Comparison of ENCODE assay signal across 13 cellular contexts in the genomic region with DNA sequence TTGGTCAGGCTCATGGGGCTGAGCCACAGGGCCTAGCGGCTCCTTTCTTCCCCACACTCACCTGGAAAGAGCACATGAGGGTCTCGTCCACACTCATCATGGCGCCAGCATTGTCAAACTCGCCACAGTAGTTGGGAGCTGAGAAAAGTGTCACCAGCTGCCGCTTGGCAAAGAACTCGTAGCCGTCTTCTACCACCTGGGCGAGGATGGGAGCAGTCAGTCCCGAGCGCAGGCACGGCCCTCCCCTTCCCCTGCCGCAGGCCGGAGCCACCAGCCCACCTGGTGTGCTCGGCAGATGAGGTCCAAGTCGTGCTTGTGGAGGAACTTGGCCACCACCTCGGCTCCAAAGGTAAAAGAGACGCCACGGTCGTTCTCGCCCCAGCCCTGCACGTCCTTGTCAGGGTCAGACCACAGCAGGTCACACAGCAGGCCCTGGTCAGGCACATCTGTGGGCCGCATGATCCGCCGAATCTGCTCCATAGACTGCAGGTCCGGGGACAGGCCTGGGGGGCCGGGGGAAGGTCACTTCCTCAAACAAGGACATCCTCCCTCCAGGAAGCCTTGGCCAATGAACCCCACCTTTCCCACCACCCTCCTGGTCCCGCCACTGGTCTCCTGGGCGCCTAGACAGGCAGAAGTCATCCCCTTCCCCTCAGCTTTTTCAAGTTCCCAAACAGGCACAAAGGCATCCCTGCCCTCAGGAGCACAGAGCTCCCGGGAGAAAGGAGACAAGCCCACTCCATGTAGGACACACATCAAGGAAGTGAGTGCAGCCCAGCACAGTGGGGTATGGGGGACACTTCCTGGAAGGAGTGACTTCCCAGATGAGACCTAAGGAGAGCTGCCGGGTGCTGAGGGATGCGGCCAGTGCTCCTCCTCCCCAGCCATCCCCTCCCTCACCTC. TPM values are rescaled to one million over a fixed set of nuclear protein-coding genes. Genes with fewer than 3 reads are reported as not detected.
A peak's percentile ranks its signal among the peaks of the same experiment; 100 is the strongest.
DNase-seq lines count a peak whose midpoint lies in the region; ATAC-seq and TF ChIP-seq lines count a peak whose summit lies in the region.
"Had no signal": no experiment of that assay in that cellular context is flagged by ENCODE, and none has a peak within 500 bp of the region (broad histone marks: within the 10 kb centered on the region; RNA-seq: fewer than 3 reads in every experiment).

No MANE protein-coding gene starts in this region.

- CTCF ChIA-PET in HCT116 (lab: Charles Lee) = no interaction called here

- H3K27ac ChIP-seq in BLaER1 treated with 17β-estradiol and CSF1 and Interleukin-3, amounts not matched to agents 10 nM and 100 nM = peak overlapping the region in 3 of 11 experiments; percentile 13 to 22 (median 13); a peak in 2 of 22 replicates
- no peak overlapping the region for H3K27ac ChIP-seq in HCT116 (ENCODE audit: low read depth, low read length)

- peaks cover 68 to 80% (median 74%) of the 10 kb centered on the region in 10 experiments for H3K4me1 ChIP-seq in BLaER1 treated with 17β-estradiol and CSF1 and Interleukin-3, amounts not matched to agents 10 nM and 100 nM
- H3K4me1 ChIP-seq in HCT116 (ENCODE audit: control insufficient read depth in 1 of 2, insufficient read depth in 2 of 2, low read length in 2 of 2) = peaks cover 9 to 18% of the 10 kb centered on the region in 2 experiments

- no peak overlapping the region for H2AFZ ChIP-seq in HCT116 (ENCODE audit: low read depth, low read length, poor library complexity, severe bottlenecking)

- no TSS peak for BruUV-seq in HCT116 (replicated peaks; lab: Mats Ljungman, UMichigan)

- H3K9me3 ChIP-seq in BLaER1 treated with 17β-estradiol and CSF1 and Interleukin-3, amounts not matched to agents 10 nM and 100 nM (replicated peaks in 1 of 11) = no peaks in the 10 kb centered on the region
- no peaks in the 10 kb centered on the region for H3K9me3 ChIP-seq in HCT116 (ENCODE audit: control insufficient read depth in 1 of 2, insufficient read depth in 1 of 2, low read depth in 1 of 2, low read length in 2 of 2)

- H3K27ac Mint-ChIP-seq in activated naive CD8-positive, alpha-beta T cell = no peak overlapping the region
- peak overlapping the region in 8 of 10 donors; percentile 8 to 96 (median 78) for H3K27ac Mint-ChIP-seq in naive thymus-derived CD8-positive, alpha-beta T cell

- RAD21 ChIA-PET in HCT116 (lab: Charles Lee; ENCODE audit: low non-redundant PET in 1 of 2, low total read pairs in 2 of 2, uncharacterized antibody in 2 of 2, unreplicated experiment in 2 of 2) = no interaction called here

- no peaks in the 10 kb centered on the region for H3K27me3 ChIP-seq in BLaER1 treated with 17β-estradiol and CSF1 and Interleukin-3, amounts not matched to agents 10 nM and 100 nM
- H3K27me3 ChIP-seq in HCT116 (ENCODE audit: insufficient read depth, low read length) = no peaks in the 10 kb centered on the region

- H3K4me1 Mint-ChIP-seq in activated naive CD8-positive, alpha-beta T cell (ENCODE audit: low read depth) = peaks cover 46% of the 10 kb centered on the region
- H3K4me1 Mint-ChIP-seq in naive thymus-derived CD8-positive, alpha-beta T cell = peaks cover 17 to 65% (median 52%) of the 10 kb centered on the region in 4 donors

- TF ChIP-seq CTCF in HCT116 (IDR thresholded peaks at IDR 0.05 in 2 of 3, conservative IDR thresholded peaks at IDR 0.05 in 1 of 3; ENCODE audit: borderline replicate concordance in 1 of 3, insufficient read depth in 1 of 3, low read depth in 2 of 3, low read length in 2 of 3) = no peak

- H3K79me2 ChIP-seq in HCT116 (ENCODE audit: insufficient read depth, low read length) = peaks cover 24% of the 10 kb centered on the region

- intact Hi-C loops in HCT116 (cut with micrococcal nuclease) = no loop called here

- ATAC-seq in HCT116 (no peak), HG02642 (IDR thresholded peaks at IDR 0.05; ENCODE audit: poor library complexity, unreplicated experiment) (no peak)
- no peak for ATAC-seq in naive thymus-derived CD8-positive, alpha-beta T cell

- H3K4me3 Mint-ChIP-seq in activated naive CD8-positive, alpha-beta T cell = peak overlapping the region; percentile 46
- H3K4me3 Mint-ChIP-seq in naive thymus-derived CD8-positive, alpha-beta T cell = peak overlapping the region; percentile 19 to 95 (median 39)

- peak overlapping the region; percentile 93 to 99 (median 97) for H3K4me2 ChIP-seq in BLaER1 treated with 17β-estradiol and CSF1 and Interleukin-3, amounts not matched to agents 10 nM and 100 nM
- H3K4me2 ChIP-seq in HCT116 (ENCODE audit: low read length) = no peak overlapping the region

- no peak for TF ChIP-seq RAD21 in HCT116 (IDR thresholded peaks at IDR 0.05; ENCODE audit: low read depth)

- POLR2A ChIA-PET in HCT116 (lab: Charles Lee) = no interaction called here
- POLR2A ChIA-PET in naive thymus-derived CD8-positive, alpha-beta T cell (lab: Charles Lee) = interaction anchor here (0.7 to 25.5 kb wide), 5 partner anchors 10 to 86 kb away, joined by 3 to 2390 read pairs (median 10); a partner anchor contains a TSS

- H3K9me2 ChIP-seq in HCT116 (ENCODE audit: insufficient read depth) = no peaks in the 10 kb centered on the region

- H3K27me3 Mint-ChIP-seq in activated naive CD8-positive, alpha-beta T cell = no peaks in the 10 kb centered on the region
- H3K27me3 Mint-ChIP-seq in naive thymus-derived CD8-positive, alpha-beta T cell = no peaks in the 10 kb centered on the region

- H3K9me3 Mint-ChIP-seq in activated naive CD8-positive, alpha-beta T cell (ENCODE audit: low read depth) = no peaks in the 10 kb centered on the region
- peaks cover 0 to 2% (median 0%) of the 10 kb centered on the region in 9 donors for H3K9me3 Mint-ChIP-seq in naive thymus-derived CD8-positive, alpha-beta T cell

- H3K36me3 ChIP-seq in BLaER1 treated with 17β-estradiol and CSF1 and Interleukin-3, amounts not matched to agents 10 nM and 100 nM = peaks cover 53 to 68% (median 62%) of the 10 kb centered on the region in 11 experiments
- H3K36me3 ChIP-seq in HCT116 (ENCODE audit: control insufficient read depth in 1 of 2, insufficient read depth in 2 of 2, low read length in 2 of 2) = peaks cover 13 to 37% of the 10 kb centered on the region in 2 experiments; a peak in 3 of 4 replicates

- peak overlapping the region in 8 of 10 experiments; percentile 90 to 99 (median 96); a peak in 12 of 20 replicates for H3K4me3 ChIP-seq in BLaER1 treated with 17β-estradiol and CSF1 and Interleukin-3, amounts not matched to agents 10 nM and 100 nM
- no peak overlapping the region for H3K4me3 ChIP-seq in HCT116 (replicated peaks in 1 of 2; ENCODE audit: low read depth in 1 of 2, low read length in 2 of 2)

- no peaks in the 10 kb centered on the region for H3K36me3 Mint-ChIP-seq in activated naive CD8-positive, alpha-beta T cell
- peaks cover 0 to 31% (median 3%) of the 10 kb centered on the region in 3 donors for H3K36me3 Mint-ChIP-seq in naive thymus-derived CD8-positive, alpha-beta T cell

- no peak for TF ChIP-seq POLR2A in HCT116 (IDR thresholded peaks at IDR 0.05; ENCODE audit: borderline replicate concordance, extremely low read depth, insufficient read depth, insufficient read length)

- H4K20me1 ChIP-seq in BLaER1 treated with 17β-estradiol and CSF1 and Interleukin-3, amounts not matched to agents 10 nM and 100 nM = peaks cover 42 to 74% (median 68%) of the 10 kb centered on the region in 11 experiments; a peak in 21 of 22 replicates
- no peaks in the 10 kb centered on the region for H4K20me1 ChIP-seq in HCT116 (ENCODE audit: insufficient read depth)

- DNase-seq in HCT116 (ENCODE audit: low read depth, low spot score) = no peak
- no peak for DNase-seq in naive thymus-derived CD8-positive, alpha-beta T cell
- DNase-seq in C1 segment of cervical spinal cord (lab: John Stamatoyannopoulos, UW) = no peak
- no peak for DNase-seq in stimulated activated CD8-positive, alpha-beta memory T cell treated with anti-CD3 and anti-CD28 coated beads, Interleukin-4, amount 100 ng/mL, for 48 hours
- no peak for DNase-seq in stimulated activated CD4-positive, alpha-beta T cell treated with anti-CD3 and anti-CD28 coated beads, Interleukin-4, amount 100 ng/mL, for 24 hours
- DNase-seq: COR-L47, KBM-7, NCI-H1930 had no signal

- H3K9ac ChIP-seq in BLaER1 treated with 17β-estradiol and CSF1 and Interleukin-3, amounts not matched to agents 10 nM and 100 nM = peak overlapping the region; percentile 94 to 99 (median 97); a peak in 21 of 22 replicates
- H3K9ac ChIP-seq in HCT116 (ENCODE audit: low read length) = no peak overlapping the region

TF ChIP-seq in HCT116, 20 proteins besides CTCF, POLR2A, EP300 and RAD21 (continues in another document):
- 0 out of 2 replicates have a peak, but pooled peaks have one; percentile 9 for TF ChIP-seq POLR2AphosphoS5 (IDR thresholded peaks at IDR 0.05; ENCODE audit: low read depth, low read length)
- TF ChIP-seq, protein P1, sequence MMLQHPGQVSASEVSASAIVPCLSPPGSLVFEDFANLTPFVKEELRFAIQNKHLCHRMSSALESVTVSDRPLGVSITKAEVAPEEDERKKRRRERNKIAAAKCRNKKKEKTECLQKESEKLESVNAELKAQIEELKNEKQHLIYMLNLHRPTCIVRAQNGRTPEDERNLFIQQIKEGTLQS (IDR thresholded peaks at IDR 0.05) = no peak

RNA-seq across cellular contexts. Expression of a gene that starts 2.7 kb away (rescaled TPM):
- total RNA-seq in HCT116 (2021; ENCODE audit: unreplicated experiment) = 238 TPM
- 226 and 254 TPM in 2 replicates for polyA plus RNA-seq in HCT116 (2012)
- 100 to 1,000 TPM; 141 to 146 TPM for total RNA-seq in naive thymus-derived CD8-positive, alpha-beta T cell
- polyA plus RNA-seq in naive thymus-derived CD8-positive, alpha-beta T cell = 100 to 1,000 TPM; 357 to 518 (median 403) TPM

RNA-seq across cellular contexts. Expression of a gene that starts 5.0 kb away (rescaled TPM):
- 0.39 TPM for total RNA-seq in HCT116 (2021; ENCODE audit: unreplicated experiment)
- polyA plus RNA-seq in HCT116 (2012) = 0.07 and 0.22 TPM in 2 replicates
- 100 to 1,000 TPM; 403 to 419 TPM for total RNA-seq in naive thymus-derived CD8-positive, alpha-beta T cell
- 100 to 1,000 TPM; 231 to 307 (median 251) TPM for polyA plus RNA-seq in naive thymus-derived CD8-positive, alpha-beta T cell
- total RNA-seq: renal cortical epithelial cell, SK-MEL-5 had no signal

RNA-seq across cellular contexts. Expression of a gene that starts 7.1 kb away (rescaled TPM):
- 49.8 TPM for total RNA-seq in HCT116 (2021; ENCODE audit: unreplicated experiment)
- polyA plus RNA-seq in HCT116 (2012) = 26.5 and 29.8 TPM in 2 replicates
- total RNA-seq in naive thymus-derived CD8-positive, alpha-beta T cell = 10 to 100 TPM; 47.3 to 58.1 TPM
- 1 to 10 TPM; 6.5 to 9.4 (median 6.6) TPM for polyA plus RNA-seq in naive thymus-derived CD8-positive, alpha-beta T cell

RNA-seq across cellular contexts. Expression of a gene that starts 16.6 kb away (rescaled TPM):
- total RNA-seq in HCT116 (2021; ENCODE audit: unreplicated experiment) = 1.0 TPM
- 0.71 and 0.88 TPM in 2 replicates for polyA plus RNA-seq in HCT116 (2012)
- 10 to 100 TPM; 18.5 to 21.2 TPM for total RNA-seq in naive thymus-derived CD8-positive, alpha-beta T cell
- polyA plus RNA-seq in naive thymus-derived CD8-positive, alpha-beta T cell = 1 to 10 TPM; 2.2 to 3.7 (median 2.3) TPM
- total RNA-seq: SK-MEL-5 had no signal

RNA-seq across cellular contexts. Expression of a gene that starts 25.5 kb away (rescaled TPM):
- total RNA-seq in HCT116 (2021; ENCODE audit: unreplicated experiment) = 12.2 TPM
- polyA plus RNA-seq in HCT116 (2012) = 18.3 and 20.2 TPM in 2 replicates
- 1 to 10 TPM; 1.1 to 1.5 TPM for total RNA-seq in naive thymus-derived CD8-positive, alpha-beta T cell
- under 1 TPM in 1 of 3 donors, not detected in 2; 0.58 TPM for polyA plus RNA-seq in naive thymus-derived CD8-positive, alpha-beta T cell
- total RNA-seq: SK-MEL-5 had no signal

Comparison
In these comparisons a context has a peak if more than half of its experiments do, and no peak if none do; other contexts are left out.
1. H3K4me3 ChIP-seq: peak in BLaER1 treated with 17β-estradiol and CSF1 and Interleukin-3, amounts not matched to agents 10 nM and 100 nM (8 of 10); none in HCT116 (0 of 2).
2. RNA of a gene that starts 5.0 kb away (total RNA-seq): 403 to 419 TPM in naive thymus-derived CD8-positive, alpha-beta T cell; 0.39 TPM in HCT116 (single experiment); every median in the first group is over 100 times any median in the second.